Comparison of ENCODE assay signal across 10 cellular contexts in genomic region chr12:75721790-75722189, GRCh38.
A peak's percentile ranks its signal among the peaks of the same experiment; 100 is the strongest.
DNase-seq lines count a peak whose midpoint lies in the region; ATAC-seq, FAIRE-seq and TF ChIP-seq lines count a peak whose summit lies in the region.
"Had no signal": no experiment of that assay in that cellular context is flagged by ENCODE, and none has a peak within 500 bp of the region (broad histone marks: within the 10 kb centered on the region; RNA-seq: fewer than 3 reads in every experiment).

No MANE protein-coding gene starts in this region.

- CTCF ChIA-PET in A673 (lab: Charles Lee) = interaction anchor here (0.6 kb wide), 1 partner anchor 26 kb away, joined by 10 read pairs; no protein-coding TSS in a partner anchor

- BruUV-seq in A673 (replicated peaks; lab: Mats Ljungman, UMichigan) = no TSS peak

- no CpG with 5 or more reads among the region's 2 CpGs for WGBS in neuronal stem cell (ENCODE audit: extremely low coverage in 2 of 2, insufficient read length in 2 of 2, insufficient replicate concordance in 1 of 2), 2 donors

- H2BK12ac ChIP-seq in neuronal stem cell (ENCODE audit: low read length) = no peak overlapping the region

- H3K4me1 ChIP-seq in A673 (ENCODE audit: insufficient read depth, low read length, poor library complexity, severe bottlenecking) (peaks cover 67% of the 10 kb centered on the region), Loucy (ENCODE audit: insufficient read depth, low read length, poor library complexity, severe bottlenecking) (peaks cover 28% of the 10 kb centered on the region), neuronal stem cell (ENCODE audit: control insufficient read depth in 2 of 2, insufficient read depth in 1 of 2, low read depth in 1 of 2, low read length in 2 of 2) (peaks cover 10 to 34% of the 10 kb centered on the region in 2 donors)

- peak overlapping the region; percentile 57 for H2AFZ ChIP-seq in Loucy (ENCODE audit: low read length)
- peak overlapping the region; percentile 70 for H2AFZ ChIP-seq in neuronal stem cell (ENCODE audit: low read length)

- H3K9ac ChIP-seq in Loucy (ENCODE audit: low read depth, low read length, poor library complexity, severe bottlenecking) = peak overlapping the region; percentile 5
- no peak overlapping the region for H3K9ac ChIP-seq in neuronal stem cell (ENCODE audit: low read depth, low read length, poor library complexity)

- FAIRE-seq in GM19239 (lab: Jason Lieb, UNC) = no peak

- H3K4ac ChIP-seq in neuronal stem cell (ENCODE audit: low read length) = no peak overlapping the region

- no peak for ATAC-seq in HG02885 (IDR thresholded peaks at IDR 0.05; ENCODE audit: poor library complexity, unreplicated experiment)

- H3K9me3 ChIP-seq in A673 (ENCODE audit: low read depth, low read length, poor library complexity, severe bottlenecking) = no peaks in the 10 kb centered on the region
- no peaks in the 10 kb centered on the region for H3K9me3 ChIP-seq in Loucy (ENCODE audit: insufficient read depth, low read depth, low read length)
- H3K9me3 ChIP-seq in neuronal stem cell (replicated peaks in 1 of 2; ENCODE audit: control insufficient read depth in 2 of 2, insufficient read depth in 1 of 2, low read depth in 1 of 2, low read length in 2 of 2) = no peaks in the 10 kb centered on the region

- no peak overlapping the region for H3K23ac ChIP-seq in neuronal stem cell (ENCODE audit: low read depth, low read length, poor library complexity)

- no peak overlapping the region for H3K18ac ChIP-seq in neuronal stem cell (ENCODE audit: low read length)

- peak; percentile 23 for DNase-seq in A673 (ENCODE audit: low spot score)
- no peak for DNase-seq in epithelial cell of prostate (ENCODE audit: low read depth, low spot score)
- DNase-seq in neuronal stem cell (ENCODE audit: low spot score) = no peak
- no peak for DNase-seq in GM19239 (ENCODE audit: insufficient read length, low spot score)
- no peak for DNase-seq in activated T-cell treated with anti-CD3 and anti-CD28 coated beads, Interleukin-2, amount 50 U/mL, for 48 hours
- DNase-seq in stimulated activated CD4-positive, alpha-beta T cell treated with anti-CD3 and anti-CD28 coated beads, Interleukin-4, amount 100 ng/mL, for 4 hours = no peak
- DNase-seq: activated naive CD8-positive, alpha-beta T cell treated with anti-CD3 and anti-CD28 coated beads for 36 hours; T-helper 1 cell had no signal

- no peaks in the 10 kb centered on the region for H3K36me3 ChIP-seq in A673 (ENCODE audit: insufficient read depth, low read length, poor library complexity, severe bottlenecking)
- H3K36me3 ChIP-seq in Loucy (ENCODE audit: insufficient read depth, low read length) = no peaks in the 10 kb centered on the region
- no peaks in the 10 kb centered on the region for H3K36me3 ChIP-seq in neuronal stem cell (replicated peaks in 1 of 2; ENCODE audit: control insufficient read depth in 2 of 2, insufficient read depth in 2 of 2, low read length in 2 of 2)

- no peak overlapping the region for H3K14ac ChIP-seq in neuronal stem cell (ENCODE audit: low read length)

- no peaks in the 10 kb centered on the region for H3K9me2 ChIP-seq in Loucy (replicated peaks; ENCODE audit: low read depth, low read length)

- no peaks in the 10 kb centered on the region for H3K79me2 ChIP-seq in Loucy (ENCODE audit: insufficient read depth, low read length)

- no peak for TF ChIP-seq CTCF in A673 (conservative IDR thresholded peaks at IDR 0.05; ENCODE audit: low read depth, low read length)
- no peak for TF ChIP-seq CTCF in Loucy (conservative IDR thresholded peaks at IDR 0.05; ENCODE audit: low read length)

- no peaks in the 10 kb centered on the region for H3K79me1 ChIP-seq in neuronal stem cell (ENCODE audit: low read depth, low read length)

- H3K27me3 ChIP-seq in A673 (replicated peaks; ENCODE audit: insufficient read depth, low read depth, low read length, poor library complexity) (no peaks in the 10 kb centered on the region), Loucy (ENCODE audit: insufficient read depth, low read length, poor library complexity, severe bottlenecking) (no peaks in the 10 kb centered on the region), neuronal stem cell (ENCODE audit: control insufficient read depth in 3 of 3, insufficient read depth in 3 of 3, low read depth in 1 of 3, low read length in 3 of 3) (no peaks in the 10 kb centered on the region)

- no peak overlapping the region for H2BK5ac ChIP-seq in neuronal stem cell (ENCODE audit: low read length)

- no peaks in the 10 kb centered on the region for H3F3A ChIP-seq in Loucy (ENCODE audit: low read depth)

- H2BK120ac ChIP-seq in neuronal stem cell (ENCODE audit: low read depth, low read length) = no peak overlapping the region

- POLR2A ChIA-PET in A673 (lab: Charles Lee; ENCODE audit: low non-redundant PET) = no interaction called here

- intact Hi-C loops in A673 (cut with micrococcal nuclease; ENCODE audit: unreplicated experiment) = loop anchor here (10.0 kb wide), 1 partner anchor 243 kb away; no protein-coding TSS in a partner anchor

- no peaks in the 10 kb centered on the region for H4K20me1 ChIP-seq in Loucy (ENCODE audit: insufficient read depth, low read length, poor library complexity, severe bottlenecking)

- H4K91ac ChIP-seq in neuronal stem cell (ENCODE audit: low read depth, low read length, poor library complexity) = no peak overlapping the region

- H3K4me2 ChIP-seq in Loucy (ENCODE audit: low read depth, low read length, poor library complexity, severe bottlenecking) = no peak overlapping the region
- no peak overlapping the region for H3K4me2 ChIP-seq in neuronal stem cell (ENCODE audit: insufficient read depth, low read length, poor library complexity, severe bottlenecking)

- no peak overlapping the region for H4K8ac ChIP-seq in neuronal stem cell (ENCODE audit: low read depth, low read length)

- H2BK15ac ChIP-seq in neuronal stem cell (ENCODE audit: low read length) = no peak overlapping the region

- H3K4me3 ChIP-seq in A673 (ENCODE audit: low read depth, low read length, poor library complexity, severe bottlenecking) (no peak overlapping the region), Loucy (ENCODE audit: low read length, poor library complexity, severe bottlenecking) (no peak overlapping the region), neuronal stem cell (ENCODE audit: low read length in 2 of 2) (no peak overlapping the region)

- no peak overlapping the region for H2AK5ac ChIP-seq in neuronal stem cell (ENCODE audit: low read depth, low read length)

- H3K27ac ChIP-seq in A673 (ENCODE audit: low read depth, low read length, poor library complexity, severe bottlenecking) (peak overlapping the region; percentile 92), epithelial cell of prostate (peak overlapping the region; percentile 99), neuronal stem cell (replicated peaks; ENCODE audit: low read length) (no peak overlapping the region)
